18 cellular contexts compared by ENCODE assay signal in the genomic region with DNA sequence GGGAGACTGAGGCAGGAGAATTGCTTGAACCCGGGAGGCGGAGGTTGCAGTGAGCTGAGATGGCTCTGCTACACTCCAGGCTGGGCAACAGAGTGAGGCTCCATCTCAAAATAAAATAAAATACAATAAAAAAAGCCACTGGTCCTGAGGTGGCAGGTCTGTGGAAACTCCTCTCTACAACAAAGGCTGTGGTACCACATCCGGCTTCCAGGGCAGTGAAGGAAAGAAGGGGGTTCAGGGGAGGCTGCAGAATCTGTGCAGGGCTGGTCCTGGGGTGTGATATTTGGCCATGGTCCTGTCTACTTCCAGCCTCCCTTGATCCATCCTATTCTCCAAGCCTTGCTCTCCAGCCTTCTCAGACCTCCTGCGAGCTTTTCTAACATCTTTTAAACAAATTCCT. TPM values are rescaled to one million over a fixed set of nuclear protein-coding genes. Genes with fewer than 3 reads are reported as not detected.
DNase-seq lines count a peak whose midpoint lies in the region; ATAC-seq, FAIRE-seq and TF ChIP-seq lines count a peak whose summit lies in the region.
"Had no signal": no experiment of that assay in that cellular context is flagged by ENCODE, and none has a peak within 500 bp of the region (broad histone marks: within the 10 kb centered on the region; RNA-seq: fewer than 3 reads in every experiment).

No MANE protein-coding gene starts in this region.

- H3K56ac ChIP-seq in mesendoderm (ENCODE audit: low read length), result no peak overlapping the region

- H3K4me3 Mint-ChIP-seq in CD8-positive, alpha-beta memory T cell, result peak overlapping the region; percentile 1 to 71 (median 55)
- peak overlapping the region; percentile 41 for H3K4me3 Mint-ChIP-seq in activated T-helper 17 cell treated with anti-CD3 and anti-CD28 coated beads, Interleukin-2, amount 50 U/mL, for 72 hours

- H3K18ac ChIP-seq in mesendoderm (ENCODE audit: low read length), result no peak overlapping the region

- peak; percentile 27 to 69 (median 51) for DNase-seq in CD8-positive, alpha-beta memory T cell
- DNase-seq in RWPE1 (ENCODE audit: low spot score) (no peak), mesendoderm (no peak), urothelium cell line (ENCODE audit: low spot score) (no peak), cerebellum (ENCODE audit: low spot score) (no peak)
- DNase-seq: C1 segment of cervical spinal cord, colonic mucosa, DMS79 treated with DMSO at 0.1 percent for 48 hours, erythroblast, glutamatergic neuron, mesenchymal stem cell, NCI-H2029 treated with DMSO at 0.1 percent for 48 hours, NCI-H524 treated with DMSO at 0.1 percent for 48 hours had no signal

- no peak overlapping the region for H3K27ac ChIP-seq in CD8-positive, alpha-beta memory T cell (ENCODE audit: low read depth, low read length)
- H3K27ac ChIP-seq in RWPE1 (peak overlapping the region; percentile 79), mesendoderm (ENCODE audit: low read depth, low read length) (no peak overlapping the region)
- H3K27ac ChIP-seq: colonic mucosa had no signal

- peak; percentile 41 for ATAC-seq in activated T-helper 17 cell treated with anti-CD3 and anti-CD28 coated beads, Interleukin-2, amount 50 U/mL, for 72 hours (replicated peaks)
- ATAC-seq in HG02678 (IDR thresholded peaks at IDR 0.05; ENCODE audit: unreplicated experiment), result no peak
- ATAC-seq: sciatic nerve had no signal

- peak overlapping the region; percentile 3 for H3K4me3 ChIP-seq in CD8-positive, alpha-beta memory T cell (ENCODE audit: low read length)
- no peak overlapping the region for H3K4me3 ChIP-seq in mesendoderm (ENCODE audit: low read length)
- H3K4me3 ChIP-seq: colonic mucosa had no signal

- FAIRE-seq in urothelium cell line (lab: Jason Lieb, UNC), result no peak
- FAIRE-seq: islet of Langerhans had no signal

- H3K27ac Mint-ChIP-seq in CD8-positive, alpha-beta memory T cell, result peak overlapping the region; percentile 48 to 93 (median 80)
- peak overlapping the region; percentile 80 for H3K27ac Mint-ChIP-seq in activated T-helper 17 cell treated with anti-CD3 and anti-CD28 coated beads, Interleukin-2, amount 50 U/mL, for 72 hours

- no peak overlapping the region for H3K9ac ChIP-seq in mesendoderm (ENCODE audit: low read length)

- H4K8ac ChIP-seq in mesendoderm (ENCODE audit: low read depth, low read length), result no peak overlapping the region

- H3K23ac ChIP-seq in mesendoderm (ENCODE audit: low read length), result no peak overlapping the region

- no peak overlapping the region for H3K4me2 ChIP-seq in mesendoderm (ENCODE audit: low read length)

- no peaks in the 10 kb centered on the region for H3K79me2 ChIP-seq in mesendoderm (ENCODE audit: control insufficient read depth, insufficient read depth, low read length)

- H3K4ac ChIP-seq in mesendoderm (ENCODE audit: low read depth, low read length), result peak overlapping the region; percentile 62

- no peak overlapping the region for H2BK120ac ChIP-seq in mesendoderm (ENCODE audit: low read depth, low read length)

- H3K27me3 Mint-ChIP-seq in CD8-positive, alpha-beta memory T cell, result peaks cover 0 to 1% of the 10 kb centered on the region in 2 donors
- no peaks in the 10 kb centered on the region for H3K27me3 Mint-ChIP-seq in activated T-helper 17 cell treated with anti-CD3 and anti-CD28 coated beads, Interleukin-2, amount 50 U/mL, for 72 hours

- H3K79me1 ChIP-seq in mesendoderm (ENCODE audit: low read length), result no peaks in the 10 kb centered on the region

- TF ChIP-seq CTCF in RWPE1 (conservative IDR thresholded peaks at IDR 0.05; ENCODE audit: low read depth), result no peak

- H3K36me3 ChIP-seq in CD8-positive, alpha-beta memory T cell (ENCODE audit: insufficient read depth, low read length), result no peaks in the 10 kb centered on the region
- no peaks in the 10 kb centered on the region for H3K36me3 ChIP-seq in mesendoderm (ENCODE audit: control insufficient read depth, insufficient read depth, low read length)
- H3K36me3 ChIP-seq: colonic mucosa had no signal

- H2AK5ac ChIP-seq in mesendoderm (ENCODE audit: low read length), result no peak overlapping the region

- H3K9me3 Mint-ChIP-seq in CD8-positive, alpha-beta memory T cell, result peaks cover 0 to 5% (median 0%) of the 10 kb centered on the region in 5 donors
- no peaks in the 10 kb centered on the region for H3K9me3 Mint-ChIP-seq in activated T-helper 17 cell treated with anti-CD3 and anti-CD28 coated beads, Interleukin-2, amount 50 U/mL, for 72 hours

- no peak overlapping the region for H2BK15ac ChIP-seq in mesendoderm (replicated peaks; ENCODE audit: low read depth)

- H3K9me3 ChIP-seq in CD8-positive, alpha-beta memory T cell (ENCODE audit: low read length), result no peaks in the 10 kb centered on the region
- H3K9me3 ChIP-seq: colonic mucosa had no signal

- WGBS in mesendoderm (ENCODE audit: extremely low coverage, insufficient coverage, low lambda C conversion rate), result no CpG with 5 or more reads among the region's 4 CpGs

- peaks cover 0 to 4% (median 0%) of the 10 kb centered on the region in 3 donors for H3K36me3 Mint-ChIP-seq in CD8-positive, alpha-beta memory T cell
- H3K36me3 Mint-ChIP-seq in activated T-helper 17 cell treated with anti-CD3 and anti-CD28 coated beads, Interleukin-2, amount 50 U/mL, for 72 hours (ENCODE audit: low read depth), result no peaks in the 10 kb centered on the region

- H3K4me1 ChIP-seq in CD8-positive, alpha-beta memory T cell (ENCODE audit: insufficient read depth, low read length), result peaks cover 90% of the 10 kb centered on the region
- H3K4me1 ChIP-seq in mesendoderm (ENCODE audit: control insufficient read depth, low read depth, low read length), result peaks cover 23% of the 10 kb centered on the region

- CTCF ChIA-PET in CD8-positive, alpha-beta memory T cell (lab: Charles Lee), result interaction anchor here (0.7 to 8.6 kb wide), 14 partner anchors 9 to 203 kb away, joined by 3 to 144 read pairs (median 6); a partner anchor contains a TSS
- CTCF ChIA-PET in RWPE1 (lab: Yijun Ruan, JAX), result interaction anchor here (0.5 to 2.0 kb wide), 2 partner anchors 9 to 130 kb away, joined by 4 to 12 read pairs; no protein-coding TSS in a partner anchor

- H4K5ac ChIP-seq in mesendoderm (ENCODE audit: low read length), result no peak overlapping the region

- H3K4me1 Mint-ChIP-seq in CD8-positive, alpha-beta memory T cell, result peaks cover 81 to 92% (median 90%) of the 10 kb centered on the region in 3 donors
- peaks cover 52% of the 10 kb centered on the region for H3K4me1 Mint-ChIP-seq in activated T-helper 17 cell treated with anti-CD3 and anti-CD28 coated beads, Interleukin-2, amount 50 U/mL, for 72 hours

- H3K27me3 ChIP-seq in CD8-positive, alpha-beta memory T cell (ENCODE audit: insufficient read depth, low read length, poor library complexity, severe bottlenecking), result no peaks in the 10 kb centered on the region
- no peaks in the 10 kb centered on the region for H3K27me3 ChIP-seq in mesendoderm (ENCODE audit: insufficient read depth, low read length, poor library complexity)
- H3K27me3 ChIP-seq: colonic mucosa had no signal

- no peak overlapping the region for H2BK5ac ChIP-seq in mesendoderm (ENCODE audit: low read length)

- POLR2A ChIA-PET in CD8-positive, alpha-beta memory T cell (lab: Charles Lee), result interaction anchor here (0.8 kb wide), 1 partner anchor 13 kb away, joined by 3 read pairs; no protein-coding TSS in a partner anchor
- POLR2A ChIA-PET in RWPE1 (lab: Yijun Ruan, JAX; ENCODE audit: low non-redundant PET), result no interaction called here

RNA-seq across cellular contexts. Expression of a gene that starts 0.7 kb away (rescaled TPM):
- 1 to 10 TPM; 2.4 to 2.7 TPM for total RNA-seq in CD8-positive, alpha-beta memory T cell
- polyA plus RNA-seq in CD8-positive, alpha-beta memory T cell, result 205 TPM
- total RNA-seq in activated T-helper 17 cell treated with anti-CD3 and anti-CD28 coated beads, Interleukin-2, amount 50 U/mL, for 72 hours, result not detected
- 1.4 TPM for polyA plus RNA-seq in mesendoderm (2013, experiment 1 of 2)
- polyA plus RNA-seq in mesendoderm (2013, experiment 2 of 2), result 1.5 TPM
- not detected for total RNA-seq in cerebellum
- total RNA-seq: H4 had no signal

RNA-seq across cellular contexts. Expression of a gene that starts 19.4 kb away (rescaled TPM):
- total RNA-seq in CD8-positive, alpha-beta memory T cell, result 1 to 10 TPM in 1 of 2 experiments, under 1 TPM in 1; 0.85 to 1.3 TPM
- 1.9 TPM for polyA plus RNA-seq in CD8-positive, alpha-beta memory T cell
- total RNA-seq in activated T-helper 17 cell treated with anti-CD3 and anti-CD28 coated beads, Interleukin-2, amount 50 U/mL, for 72 hours, result 10 to 100 TPM in 1 of 2 donors, under 1 TPM in 1; 0.37 to 13.6 TPM
- 3.8 TPM for polyA plus RNA-seq in mesendoderm (2013, experiment 1 of 2)
- polyA plus RNA-seq in mesendoderm (2013, experiment 2 of 2), result 4.4 TPM
- 1.7 TPM for total RNA-seq in cerebellum
- total RNA-seq: H4, sciatic nerve had no signal

RNA-seq across cellular contexts. Expression of a gene that starts 37.3 kb away (rescaled TPM):
- total RNA-seq in CD8-positive, alpha-beta memory T cell, result not detected
- not detected for polyA plus RNA-seq in CD8-positive, alpha-beta memory T cell
- total RNA-seq in activated T-helper 17 cell treated with anti-CD3 and anti-CD28 coated beads, Interleukin-2, amount 50 U/mL, for 72 hours, result not detected
- 665 TPM for polyA plus RNA-seq in mesendoderm (2013, experiment 1 of 2)
- 652 TPM for polyA plus RNA-seq in mesendoderm (2013, experiment 2 of 2)
- not detected for total RNA-seq in cerebellum
- total RNA-seq: H4, sciatic nerve had no signal

RNA-seq across cellular contexts. Expression of a gene that starts 55.5 kb away (rescaled TPM):
- total RNA-seq in CD8-positive, alpha-beta memory T cell, result 100 to 1,000 TPM; 355 to 388 TPM
- polyA plus RNA-seq in CD8-positive, alpha-beta memory T cell, result 7,622 TPM
- total RNA-seq in activated T-helper 17 cell treated with anti-CD3 and anti-CD28 coated beads, Interleukin-2, amount 50 U/mL, for 72 hours, result 100 to 1,000 TPM; 218 to 542 TPM
- 6.4 TPM for polyA plus RNA-seq in mesendoderm (2013, experiment 1 of 2)
- 5.3 TPM for polyA plus RNA-seq in mesendoderm (2013, experiment 2 of 2)
- total RNA-seq in cerebellum, result not detected

RNA-seq across cellular contexts. Expression of a gene that starts 58.8 kb away (rescaled TPM):
- 10 to 100 TPM; 47.9 to 52.2 TPM for total RNA-seq in CD8-positive, alpha-beta memory T cell
- 21.6 TPM for polyA plus RNA-seq in CD8-positive, alpha-beta memory T cell
- total RNA-seq in activated T-helper 17 cell treated with anti-CD3 and anti-CD28 coated beads, Interleukin-2, amount 50 U/mL, for 72 hours, result 10 to 100 TPM; 55.7 to 56.6 TPM
- polyA plus RNA-seq in mesendoderm (2013, experiment 1 of 2), result 26.4 TPM
- polyA plus RNA-seq in mesendoderm (2013, experiment 2 of 2), result 25.9 TPM
- total RNA-seq in cerebellum, result 33.3 TPM

Comparison
In these comparisons a context has a peak if more than half of its experiments do, and no peak if none do; other contexts are left out.
1. DNase-seq: peak in CD8-positive, alpha-beta memory T cell (5 of 5); none in RWPE1 (single experiment), mesendoderm (single experiment), urothelium cell line (single experiment) and cerebellum (single experiment).